15 cellular contexts compared by ENCODE assay signal in the genomic region with DNA sequence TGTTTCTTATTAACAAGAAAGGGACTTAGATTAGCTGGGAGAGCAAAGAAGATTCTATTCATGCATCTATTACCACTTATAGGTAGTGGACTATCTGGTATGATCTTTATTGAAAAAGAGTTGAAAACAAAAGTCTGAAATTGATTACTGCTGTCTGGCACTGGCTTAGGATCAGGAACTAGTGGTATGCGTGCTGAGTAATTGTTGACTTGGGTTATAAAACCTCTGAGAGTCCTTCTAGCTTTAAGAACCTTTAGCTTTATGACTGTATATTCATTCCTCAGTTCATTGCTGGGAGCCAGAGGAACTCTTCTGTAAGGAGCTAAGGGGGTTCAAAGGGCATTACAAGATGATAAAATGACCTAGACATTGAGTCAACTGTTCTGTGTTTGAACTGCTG. TPM values are rescaled to one million over a fixed set of nuclear protein-coding genes. Genes with fewer than 3 reads are reported as not detected.
DNase-seq lines count a peak whose midpoint lies in the region; ATAC-seq and TF ChIP-seq lines count a peak whose summit lies in the region.
"Had no signal": no experiment of that assay in that cellular context is flagged by ENCODE, and none has a peak within 500 bp of the region (broad histone marks: within the 10 kb centered on the region; RNA-seq: fewer than 3 reads in every experiment).

No MANE protein-coding gene starts in this region.

- peaks cover 41% of the 10 kb centered on the region for H3K4me1 ChIP-seq in adipocyte (ENCODE audit: control insufficient read depth, insufficient read depth, low read length)
- no peaks in the 10 kb centered on the region for H3K4me1 ChIP-seq in upper lobe of right lung
- H3K4me1 ChIP-seq in mammary epithelial cell (ENCODE audit: insufficient read depth, low read length), result no peaks in the 10 kb centered on the region
- H3K4me1 ChIP-seq: tibial nerve had no signal

- dilution Hi-C loops in mammary epithelial cell (cut with HindIII; ENCODE audit: low sequenced_read_pairs), result no loop called here

- H3K9me3 Mint-ChIP-seq in activated CD4-positive, alpha-beta T cell treated with anti-CD3 and anti-CD28 coated beads for 36 hours (ENCODE audit: low read depth), result no peaks in the 10 kb centered on the region
- H3K9me3 Mint-ChIP-seq in activated T-helper 2 cell treated with anti-CD3 and anti-CD28 coated beads, Interferon-gamma antibody, Interleukin-2, Interleukin-4, amounts not matched to agents 10 μg/mL and 5 μg/mL and 100 μg/mL, durations not matched to agents 14 hours and 24 hours and 36 hours, result no peaks in the 10 kb centered on the region
- no peaks in the 10 kb centered on the region for H3K9me3 Mint-ChIP-seq in progenitor cell of endocrine pancreas (ENCODE audit: low read depth)
- H3K9me3 Mint-ChIP-seq: activated CD4-positive, alpha-beta memory T cell treated with anti-CD3 and anti-CD28 coated beads, Interleukin-2, amount 10 ng/mL, durations not matched to agents 7 days and 5 days; GM23338 had no signal

- H3K9ac ChIP-seq in adipocyte (ENCODE audit: low read length), result peak overlapping the region; percentile 19
- no peak overlapping the region for H3K9ac ChIP-seq in mammary epithelial cell (ENCODE audit: insufficient read depth, low read length)

- in situ Hi-C loops in mammary epithelial cell (cut with MboI; ENCODE audit: low sequenced_read_pairs in 2 of 2), result no loop called here

- H3K9me3 ChIP-seq in adipocyte (ENCODE audit: control insufficient read depth, low read length) (no peaks in the 10 kb centered on the region), upper lobe of right lung (no peaks in the 10 kb centered on the region), mammary epithelial cell (replicated peaks; ENCODE audit: insufficient read depth, low read length) (no peaks in the 10 kb centered on the region)
- H3K9me3 ChIP-seq: tibial nerve had no signal

- no peaks in the 10 kb centered on the region for H3K4me1 Mint-ChIP-seq in activated CD4-positive, alpha-beta T cell treated with anti-CD3 and anti-CD28 coated beads for 36 hours
- no peaks in the 10 kb centered on the region for H3K4me1 Mint-ChIP-seq in activated T-helper 2 cell treated with anti-CD3 and anti-CD28 coated beads, Interferon-gamma antibody, Interleukin-2, Interleukin-4, amounts not matched to agents 10 μg/mL and 5 μg/mL and 100 μg/mL, durations not matched to agents 14 hours and 24 hours and 36 hours (ENCODE audit: low read depth)
- peaks cover 5% of the 10 kb centered on the region for H3K4me1 Mint-ChIP-seq in progenitor cell of endocrine pancreas (ENCODE audit: low read depth)

- H3K27me3 ChIP-seq in adipocyte (replicated peaks; ENCODE audit: control insufficient read depth, insufficient read depth, low read length) (no peaks in the 10 kb centered on the region), upper lobe of right lung (no peaks in the 10 kb centered on the region), mammary epithelial cell (ENCODE audit: insufficient read depth, low read length) (no peaks in the 10 kb centered on the region)
- H3K27me3 ChIP-seq: tibial nerve had no signal

- H3K27ac ChIP-seq in upper lobe of right lung (no peak overlapping the region), mammary epithelial cell (ENCODE audit: insufficient read depth, low read depth, low read length) (no peak overlapping the region)
- H3K27ac ChIP-seq: tibial nerve had no signal

- no peak overlapping the region for H2AFZ ChIP-seq in mammary epithelial cell (ENCODE audit: low read depth, low read length)
- H2AFZ ChIP-seq: GM23338 had no signal

- no peaks in the 10 kb centered on the region for H3K79me2 ChIP-seq in mammary epithelial cell (ENCODE audit: insufficient read depth, low read length)

- H3K36me3 ChIP-seq in adipocyte (ENCODE audit: control insufficient read depth, insufficient read depth, low read length, severe bottlenecking) (no peaks in the 10 kb centered on the region), upper lobe of right lung (no peaks in the 10 kb centered on the region), mammary epithelial cell (ENCODE audit: insufficient read depth, low read length) (no peaks in the 10 kb centered on the region)
- H3K36me3 ChIP-seq: tibial nerve had no signal

- peaks cover 18% of the 10 kb centered on the region for H3K27me3 Mint-ChIP-seq in activated CD4-positive, alpha-beta T cell treated with anti-CD3 and anti-CD28 coated beads for 36 hours
- peaks cover 28% of the 10 kb centered on the region for H3K27me3 Mint-ChIP-seq in activated T-helper 2 cell treated with anti-CD3 and anti-CD28 coated beads, Interferon-gamma antibody, Interleukin-2, Interleukin-4, amounts not matched to agents 10 μg/mL and 5 μg/mL and 100 μg/mL, durations not matched to agents 14 hours and 24 hours and 36 hours (ENCODE audit: low read depth)
- peaks cover 9% of the 10 kb centered on the region for H3K27me3 Mint-ChIP-seq in progenitor cell of endocrine pancreas

- TF ChIP-seq CTCF in upper lobe of right lung (IDR thresholded peaks at IDR 0.05) (no peak), progenitor cell of endocrine pancreas (IDR thresholded peaks at IDR 0.05; ENCODE audit: unreplicated experiment) (no peak), mammary epithelial cell (conservative IDR thresholded peaks at IDR 0.05 in 1 of 2, IDR thresholded peaks at IDR 0.05 in 1 of 2; ENCODE audit: extremely low read depth in 1 of 2, insufficient read depth in 1 of 2, low read depth in 1 of 2, low read length in 2 of 2) (no peak)

- POLR2A ChIA-PET in activated CD4-positive, alpha-beta T cell treated with anti-CD3 and anti-CD28 coated beads for 36 hours (lab: Charles Lee), result no interaction called here

- no peaks in the 10 kb centered on the region for H3K36me3 Mint-ChIP-seq in activated CD4-positive, alpha-beta T cell treated with anti-CD3 and anti-CD28 coated beads for 36 hours (ENCODE audit: low read depth)
- H3K36me3 Mint-ChIP-seq in activated T-helper 2 cell treated with anti-CD3 and anti-CD28 coated beads, Interferon-gamma antibody, Interleukin-2, Interleukin-4, amounts not matched to agents 10 μg/mL and 5 μg/mL and 100 μg/mL, durations not matched to agents 14 hours and 24 hours and 36 hours (ENCODE audit: low read depth), result no peaks in the 10 kb centered on the region
- no peaks in the 10 kb centered on the region for H3K36me3 Mint-ChIP-seq in progenitor cell of endocrine pancreas (ENCODE audit: insufficient read depth)

- peak overlapping the region; percentile 53 for H3K4me3 ChIP-seq in adipocyte (ENCODE audit: low read length)
- no peak overlapping the region for H3K4me3 ChIP-seq in upper lobe of right lung
- no peak overlapping the region for H3K4me3 ChIP-seq in mammary epithelial cell (replicated peaks in 1 of 3; ENCODE audit: insufficient read depth in 1 of 3, low read depth in 2 of 3, low read length in 3 of 3)
- H3K4me3 ChIP-seq: GM23338, tibial nerve had no signal

- intact Hi-C loops in activated CD4-positive, alpha-beta T cell treated with anti-CD3 and anti-CD28 coated beads for 36 hours (cut with DNase I, micrococcal nuclease), result no loop called here
- intact Hi-C loops in upper lobe of right lung (cut with DNase I) (no loop called here), mammary epithelial cell (cut with micrococcal nuclease) (no loop called here)
- intact Hi-C loops in activated T-helper 2 cell treated with anti-CD3 and anti-CD28 coated beads, Interferon-gamma antibody, Interleukin-2, Interleukin-4, amounts not matched to agents 10 μg/mL and 5 μg/mL and 100 μg/mL, durations not matched to agents 14 hours and 24 hours and 36 hours (cut with micrococcal nuclease), result loop anchor here (10.0 kb wide), 1 partner anchor 193 kb away; a partner anchor contains a TSS

- no peaks in the 10 kb centered on the region for H4K20me1 ChIP-seq in mammary epithelial cell (ENCODE audit: insufficient read depth, low read length)

- no peak overlapping the region for H3K27ac Mint-ChIP-seq in activated CD4-positive, alpha-beta T cell treated with anti-CD3 and anti-CD28 coated beads for 36 hours
- no peak overlapping the region for H3K27ac Mint-ChIP-seq in activated T-helper 2 cell treated with anti-CD3 and anti-CD28 coated beads, Interferon-gamma antibody, Interleukin-2, Interleukin-4, amounts not matched to agents 10 μg/mL and 5 μg/mL and 100 μg/mL, durations not matched to agents 14 hours and 24 hours and 36 hours
- H3K27ac Mint-ChIP-seq in progenitor cell of endocrine pancreas, result no peak overlapping the region
- H3K27ac Mint-ChIP-seq: activated CD4-positive, alpha-beta memory T cell treated with anti-CD3 and anti-CD28 coated beads, Interleukin-2, amount 10 ng/mL, durations not matched to agents 7 days and 5 days; GM23338 had no signal

- WGBS in mammary epithelial cell (ENCODE audit: low coverage, missing lambda C conversion rate), result 89% methylated on average over 1 of the region's 1 CpG

- ATAC-seq in activated CD4-positive, alpha-beta T cell treated with anti-CD3 and anti-CD28 coated beads for 36 hours, result peak; percentile 33
- peak; percentile 75 for ATAC-seq in upper lobe of right lung
- ATAC-seq: GM23338 had no signal

- DNase-seq in activated CD4-positive, alpha-beta T cell treated with anti-CD3 and anti-CD28 coated beads for 36 hours, result no peak
- no peak for DNase-seq in activated CD4-positive, alpha-beta T cell treated with anti-CD3 and anti-CD28 coated beads, Interleukin-2, amount 50 U/mL, for 1 hour
- peak; percentile 61 for DNase-seq in adipocyte (ENCODE audit: low read depth)
- peak; percentile 54 for DNase-seq in hepatic stellate cell (ENCODE audit: low spot score)
- no peak for DNase-seq in upper lobe of right lung
- no peak for DNase-seq in activated T-helper 2 cell treated with anti-CD3 and anti-CD28 coated beads, Interferon-gamma antibody, Interleukin-2, Interleukin-4, amounts not matched to agents 10 μg/mL and 5 μg/mL and 100 μg/mL, durations not matched to agents 14 hours and 24 hours and 36 hours (ENCODE audit: low spot score)
- no peak for DNase-seq in progenitor cell of endocrine pancreas (ENCODE audit: low spot score, unreplicated experiment)
- no peak for DNase-seq in mammary epithelial cell
- DNase-seq: activated CD4-positive, alpha-beta memory T cell treated with anti-CD3 and anti-CD28 coated beads, Interleukin-2, amount 10 ng/mL, durations not matched to agents 7 days and 5 days; activated naive CD4-positive, alpha-beta T cell; caudate nucleus; NCI-H1105; NCI-H510A treated with DMSO at 0.1 percent for 48 hours had no signal

- no peak overlapping the region for H3K4me3 Mint-ChIP-seq in activated CD4-positive, alpha-beta T cell treated with anti-CD3 and anti-CD28 coated beads for 36 hours
- H3K4me3 Mint-ChIP-seq in activated T-helper 2 cell treated with anti-CD3 and anti-CD28 coated beads, Interferon-gamma antibody, Interleukin-2, Interleukin-4, amounts not matched to agents 10 μg/mL and 5 μg/mL and 100 μg/mL, durations not matched to agents 14 hours and 24 hours and 36 hours (ENCODE audit: low read depth), result no peak overlapping the region
- H3K4me3 Mint-ChIP-seq in progenitor cell of endocrine pancreas (ENCODE audit: low read depth), result no peak overlapping the region
- H3K4me3 Mint-ChIP-seq: activated CD4-positive, alpha-beta memory T cell treated with anti-CD3 and anti-CD28 coated beads, Interleukin-2, amount 10 ng/mL, durations not matched to agents 7 days and 5 days; GM23338 had no signal

- no peak overlapping the region for H3K4me2 ChIP-seq in mammary epithelial cell (ENCODE audit: insufficient read depth, low read depth, low read length)
- H3K4me2 ChIP-seq: GM23338 had no signal

- CTCF ChIA-PET in activated CD4-positive, alpha-beta T cell treated with anti-CD3 and anti-CD28 coated beads for 36 hours (lab: Charles Lee), result no interaction called here
- CTCF ChIA-PET in mammary epithelial cell (lab: Charles Lee; ENCODE audit: low non-redundant PET), result no interaction called here

- BruUV-seq in mammary epithelial cell (replicated peaks; lab: Mats Ljungman, UMichigan), result no TSS peak

RNA-seq across cellular contexts. Expression of a gene that starts 7.6 kb away (rescaled TPM):
- under 1 TPM; 0.18 to 0.23 TPM for total RNA-seq in activated CD4-positive, alpha-beta T cell treated with anti-CD3 and anti-CD28 coated beads for 36 hours
- total RNA-seq in upper lobe of right lung (52.7 TPM), progenitor cell of endocrine pancreas (3.8 and 5.6 TPM in 2 replicates), mammary epithelial cell (1 to 10 TPM; 1.1 to 5.3 TPM)
- 0.14 TPM in 1 of 2 replicates, not detected in the other for total RNA-seq in activated T-helper 2 cell treated with anti-CD3 and anti-CD28 coated beads, Interferon-gamma antibody, Interleukin-2, Interleukin-4, amounts not matched to agents 10 μg/mL and 5 μg/mL and 100 μg/mL, durations not matched to agents 14 hours and 24 hours and 36 hours
- polyA plus RNA-seq in mammary epithelial cell, result 0.58 TPM
- polyA minus RNA-seq in mammary epithelial cell, result not detected

Comparison
In these comparisons a context has a peak if more than half of its experiments do, and no peak if none do; other contexts are left out.
1. DNase-seq: peak in adipocyte (single experiment) and hepatic stellate cell (single experiment); none in activated CD4-positive, alpha-beta T cell treated with anti-CD3 and anti-CD28 coated beads for 36 hours (single experiment), activated CD4-positive, alpha-beta T cell treated with anti-CD3 and anti-CD28 coated beads, Interleukin-2, amount 50 U/mL, for 1 hour (single experiment), upper lobe of right lung (single experiment), activated T-helper 2 cell treated with anti-CD3 and anti-CD28 coated beads, Interferon-gamma antibody, Interleukin-2, Interleukin-4, amounts not matched to agents 10 μg/mL and 5 μg/mL and 100 μg/mL, durations not matched to agents 14 hours and 24 hours and 36 hours (single experiment), progenitor cell of endocrine pancreas (single experiment) and mammary epithelial cell (single experiment).